8 cellular contexts compared by ENCODE assay signal in genomic region chr2:241036397-241036963, GRCh38. TPM values are rescaled to one million over a fixed set of nuclear protein-coding genes. Genes with fewer than 3 reads are reported as not detected.
A peak's percentile ranks its signal among the peaks of the same experiment; 100 is the strongest.
DNase-seq lines count a peak whose midpoint lies in the region; ATAC-seq and TF ChIP-seq lines count a peak whose summit lies in the region.

No MANE protein-coding gene starts in this region.

- no peaks in the 10 kb centered on the region for H3K9me2 ChIP-seq in MM.1S (replicated peaks; ENCODE audit: insufficient read depth, low read length)

- peak; percentile 69 to 70 for ATAC-seq in CD4-positive, CD25-positive, alpha-beta regulatory T cell (ENCODE audit: low read depth in 2 of 2)
- ATAC-seq in GM21515 (IDR thresholded peaks at IDR 0.05; ENCODE audit: unreplicated experiment), result peak; percentile 74
- no peak for ATAC-seq in HG03378 (IDR thresholded peaks at IDR 0.05; ENCODE audit: unreplicated experiment)

- H2AFZ ChIP-seq in MM.1S (ENCODE audit: low read length), result peak overlapping the region; percentile 93

- peak overlapping the region; percentile 64 for H3K4me3 ChIP-seq in CD4-positive, CD25-positive, alpha-beta regulatory T cell (ENCODE audit: low read depth, low read length)
- H3K4me3 ChIP-seq in MM.1S (ENCODE audit: low read length), result peak overlapping the region; percentile 72
- peak overlapping the region; percentile 49 for H3K4me3 ChIP-seq in left ventricle myocardium inferior

- H3K36me3 Mint-ChIP-seq in CD4-positive, CD25-positive, alpha-beta regulatory T cell, result peaks cover 5% of the 10 kb centered on the region
- H3K36me3 Mint-ChIP-seq in mesothelial cell of epicardium, result no peaks in the 10 kb centered on the region

- H3K4me3 Mint-ChIP-seq in CD4-positive, CD25-positive, alpha-beta regulatory T cell, result peak overlapping the region; percentile 81 to 96 (median 91)
- no peak overlapping the region for H3K4me3 Mint-ChIP-seq in mesothelial cell of epicardium

- H3K27ac Mint-ChIP-seq in CD4-positive, CD25-positive, alpha-beta regulatory T cell, result peak overlapping the region; percentile 29 to 91 (median 71)
- no peak overlapping the region for H3K27ac Mint-ChIP-seq in mesothelial cell of epicardium

- no peaks in the 10 kb centered on the region for H3K27me3 ChIP-seq in CD4-positive, CD25-positive, alpha-beta regulatory T cell (ENCODE audit: control insufficient read depth, insufficient read depth, low read length)
- H3K27me3 ChIP-seq in MM.1S (replicated peaks; ENCODE audit: insufficient read depth, low read length) (no peaks in the 10 kb centered on the region; the same call in 1 of the 2 replicates), left ventricle myocardium inferior (ENCODE audit: low read depth) (no peaks in the 10 kb centered on the region)

- H3K36me3 ChIP-seq in CD4-positive, CD25-positive, alpha-beta regulatory T cell (ENCODE audit: control insufficient read depth, insufficient read depth, low read length), result peaks cover 3% of the 10 kb centered on the region
- H3K36me3 ChIP-seq in MM.1S (replicated peaks; ENCODE audit: insufficient read depth, low read length) (no peaks in the 10 kb centered on the region), left ventricle myocardium inferior (peaks cover 44% of the 10 kb centered on the region)

- no peaks in the 10 kb centered on the region for H3K9me3 ChIP-seq in CD4-positive, CD25-positive, alpha-beta regulatory T cell (ENCODE audit: control insufficient read depth in 2 of 2, low read length in 2 of 2)
- H3K9me3 ChIP-seq in MM.1S (replicated peaks; ENCODE audit: insufficient read depth, low read length) (no peaks in the 10 kb centered on the region), left ventricle myocardium inferior (replicated peaks) (no peaks in the 10 kb centered on the region)

- H3K9ac ChIP-seq in MM.1S (ENCODE audit: low read length), result peak overlapping the region; percentile 60; the same call in 1 of the 2 replicates

- TF ChIP-seq CTCF in MM.1S (IDR thresholded peaks at IDR 0.05; ENCODE audit: low read length) (no peak), left ventricle myocardium inferior (IDR thresholded peaks at IDR 0.05; ENCODE audit: borderline replicate concordance) (no peak), mesothelial cell of epicardium (IDR thresholded peaks at IDR 0.05; ENCODE audit: unreplicated experiment) (no peak)

- H3K4me2 ChIP-seq in MM.1S (ENCODE audit: low read depth, low read length), result peak overlapping the region; percentile 97

- no peaks in the 10 kb centered on the region for H3F3A ChIP-seq in MM.1S (ENCODE audit: insufficient read depth, low read length)

- peak; percentile 57 to 70 (median 66) for DNase-seq in CD4-positive, CD25-positive, alpha-beta regulatory T cell
- DNase-seq in MM.1S (peak; percentile 91), left ventricle myocardium inferior (no peak), mesothelial cell of epicardium (ENCODE audit: low spot score in 2 of 2, unreplicated experiment in 2 of 2) (no peak)
- DNase-seq in activated T-cell treated with anti-CD3 and anti-CD28 coated beads, Interleukin-2, amount 50 U/mL, for 48 hours, result peak; percentile 70 to 75
- peak; percentile 31 to 37 for DNase-seq in stimulated activated CD4-positive, alpha-beta T cell treated with anti-CD3 and anti-CD28 coated beads, Interleukin-2, amount 100 ng/mL, for 48 hours

- intact Hi-C loops in left ventricle myocardium inferior (cut with micrococcal nuclease), result no loop called here

- peak overlapping the region; percentile 83 for H3K27ac ChIP-seq in CD4-positive, CD25-positive, alpha-beta regulatory T cell (ENCODE audit: insufficient read depth, low read length, poor library complexity, severe bottlenecking)
- H3K27ac ChIP-seq in MM.1S (ENCODE audit: low read length), result no peak overlapping the region; the same call in 1 of the 2 replicates
- H3K27ac ChIP-seq in left ventricle myocardium inferior (replicated peaks), result no peak overlapping the region

- peaks cover 0 to 6% (median 0%) of the 10 kb centered on the region in 7 donors for H3K9me3 Mint-ChIP-seq in CD4-positive, CD25-positive, alpha-beta regulatory T cell
- no peaks in the 10 kb centered on the region for H3K9me3 Mint-ChIP-seq in mesothelial cell of epicardium

- H3K79me2 ChIP-seq in MM.1S (ENCODE audit: low read length), result no peaks in the 10 kb centered on the region

- peaks cover 14% of the 10 kb centered on the region for H3K27me3 Mint-ChIP-seq in CD4-positive, CD25-positive, alpha-beta regulatory T cell
- peaks cover 80% of the 10 kb centered on the region for H3K27me3 Mint-ChIP-seq in mesothelial cell of epicardium (ENCODE audit: low read depth)

- peaks cover 8 to 46% (median 22%) of the 10 kb centered on the region in 4 donors for H3K4me1 Mint-ChIP-seq in CD4-positive, CD25-positive, alpha-beta regulatory T cell
- no peaks in the 10 kb centered on the region for H3K4me1 Mint-ChIP-seq in mesothelial cell of epicardium

- no peaks in the 10 kb centered on the region for H4K20me1 ChIP-seq in MM.1S (ENCODE audit: insufficient read depth, low read length)

- peaks cover 50% of the 10 kb centered on the region for H3K4me1 ChIP-seq in CD4-positive, CD25-positive, alpha-beta regulatory T cell (ENCODE audit: control insufficient read depth, insufficient read depth, low read length, poor library complexity, severe bottlenecking)
- H3K4me1 ChIP-seq in MM.1S (ENCODE audit: low read length) (no peaks in the 10 kb centered on the region), left ventricle myocardium inferior (peaks cover 11% of the 10 kb centered on the region)

RNA-seq across cellular contexts. Expression of gene SNED1, which starts 38.1 kb away (rescaled TPM):
- 170 TPM for total RNA-seq in CD4-positive, CD25-positive, alpha-beta regulatory T cell
- 1 to 10 TPM; 1.7 to 5.6 (median 2.2) TPM for polyA plus RNA-seq in CD4-positive, CD25-positive, alpha-beta regulatory T cell
- 6.1 TPM for total RNA-seq in left ventricle myocardium inferior
- total RNA-seq in mesothelial cell of epicardium, result 7.1 to 10.5 TPM (median 9.4 TPM) in 3 replicates

Comparison
In these comparisons a context has a peak if more than half of its experiments do, and no peak if none do; other contexts are left out.
1. DNase-seq: peak in CD4-positive, CD25-positive, alpha-beta regulatory T cell (3 of 3), MM.1S (single experiment), activated T-cell treated with anti-CD3 and anti-CD28 coated beads, Interleukin-2, amount 50 U/mL, for 48 hours (2 of 2) and stimulated activated CD4-positive, alpha-beta T cell treated with anti-CD3 and anti-CD28 coated beads, Interleukin-2, amount 100 ng/mL, for 48 hours (2 of 2); none in left ventricle myocardium inferior (single experiment) and mesothelial cell of epicardium (0 of 2).
2. RNA of gene SNED1, which starts 38.1 kb away (total RNA-seq): 170 TPM in CD4-positive, CD25-positive, alpha-beta regulatory T cell (single experiment); 7.1 to 10.5 TPM in mesothelial cell of epicardium and 6.1 TPM in left ventricle myocardium inferior (single experiment); every median in the first group is over 10 times any median in the second.
3. Peak in every context shown above with its lines, with median percentiles within 50 percentile points of each other: H3K4me3 ChIP-seq.